ENCODE assay signal across 20 cellular contexts in genomic region chr2:179592167-179592936, GRCh38.
DNase-seq lines count a peak whose midpoint lies in the region; ATAC-seq and TF ChIP-seq lines count a peak whose summit lies in the region.
"Had no signal": no experiment of that assay in that cellular context is flagged by ENCODE, and none has a peak within 500 bp of the region (broad histone marks: within the 10 kb centered on the region; RNA-seq: fewer than 3 reads in every experiment).

No MANE protein-coding gene starts in this region.

- H3K27ac ChIP-seq in naive thymus-derived CD4-positive, alpha-beta T cell (ENCODE audit: low read depth, low read length) = no peak overlapping the region
- H3K27ac ChIP-seq: KMS-11 had no signal

- no peak overlapping the region for H3K4me3 Mint-ChIP-seq in naive thymus-derived CD4-positive, alpha-beta T cell
- H3K4me3 Mint-ChIP-seq: activated CD4-positive, alpha-beta memory T cell treated with anti-CD3 and anti-CD28 coated beads, Interleukin-2, amount 10 ng/mL, durations not matched to agents 7 days and 5 days; B cell; stimulated activated memory B cell treated with anti-CD40 and anti-IgM and Interleukin-4, amounts not matched to agents 10 μg/mL and 1 μg/mL and 100 μg/mL, for 72 hours had no signal

- no peaks in the 10 kb centered on the region for H3K9me3 ChIP-seq in naive thymus-derived CD4-positive, alpha-beta T cell (ENCODE audit: control insufficient read depth in 2 of 3, low read length in 3 of 3)
- H3K9me3 ChIP-seq: HAP-1 had no signal

- no peak overlapping the region for H3K27ac Mint-ChIP-seq in naive thymus-derived CD4-positive, alpha-beta T cell
- H3K27ac Mint-ChIP-seq: activated CD4-positive, alpha-beta memory T cell treated with anti-CD3 and anti-CD28 coated beads, Interleukin-2, amount 10 ng/mL, durations not matched to agents 7 days and 5 days; B cell; naive thymus-derived CD8-positive, alpha-beta T cell; stimulated activated memory B cell treated with anti-CD40 and anti-IgM and Interleukin-4, amounts not matched to agents 10 μg/mL and 1 μg/mL and 100 μg/mL, for 72 hours had no signal

- H3K36me3 ChIP-seq in naive thymus-derived CD4-positive, alpha-beta T cell (ENCODE audit: control insufficient read depth in 2 of 3, insufficient read depth in 3 of 3, low read length in 3 of 3) = no peaks in the 10 kb centered on the region
- H3K36me3 ChIP-seq: HAP-1 had no signal

- no peaks in the 10 kb centered on the region for H3K27me3 ChIP-seq in naive thymus-derived CD4-positive, alpha-beta T cell (ENCODE audit: control insufficient read depth in 2 of 2, insufficient read depth in 2 of 2, low read length in 2 of 2)

- peaks cover 0 to 7% (median 5%) of the 10 kb centered on the region in 5 donors for H3K27me3 Mint-ChIP-seq in naive thymus-derived CD4-positive, alpha-beta T cell
- H3K27me3 Mint-ChIP-seq: activated CD4-positive, alpha-beta memory T cell treated with anti-CD3 and anti-CD28 coated beads, Interleukin-2, amount 10 ng/mL, durations not matched to agents 7 days and 5 days had no signal

- no peaks in the 10 kb centered on the region for H3K4me1 ChIP-seq in naive thymus-derived CD4-positive, alpha-beta T cell (ENCODE audit: control insufficient read depth in 2 of 2, insufficient read depth in 2 of 2, low read length in 2 of 2)

- peaks cover 0 to 2% (median 0%) of the 10 kb centered on the region in 11 donors for H3K9me3 Mint-ChIP-seq in naive thymus-derived CD4-positive, alpha-beta T cell
- H3K9me3 Mint-ChIP-seq: activated CD4-positive, alpha-beta memory T cell treated with anti-CD3 and anti-CD28 coated beads, Interleukin-2, amount 10 ng/mL, durations not matched to agents 7 days and 5 days; naive thymus-derived CD8-positive, alpha-beta T cell; stimulated activated memory B cell treated with anti-CD40 and anti-IgM and Interleukin-4, amounts not matched to agents 10 μg/mL and 1 μg/mL and 100 μg/mL, for 72 hours had no signal

- ATAC-seq in naive thymus-derived CD4-positive, alpha-beta T cell = no peak
- ATAC-seq in GM21723 (IDR thresholded peaks at IDR 0.05; ENCODE audit: unreplicated experiment) = no peak
- ATAC-seq: left ventricle myocardium superior; naive thymus-derived CD8-positive, alpha-beta T cell; right cardiac atrium; stimulated activated memory B cell treated with anti-CD40 and anti-IgM and Interleukin-4, amounts not matched to agents 10 μg/mL and 1 μg/mL and 100 μg/mL, for 72 hours had no signal

- TF ChIP-seq CTCF in choroid plexus epithelial cell (conservative IDR thresholded peaks at IDR 0.05; ENCODE audit: low read depth, low read length) = no peak

- H3K4me1 Mint-ChIP-seq in naive thymus-derived CD4-positive, alpha-beta T cell = no peaks in the 10 kb centered on the region
- H3K4me1 Mint-ChIP-seq: activated CD4-positive, alpha-beta memory T cell treated with anti-CD3 and anti-CD28 coated beads, Interleukin-2, amount 10 ng/mL, durations not matched to agents 7 days and 5 days; B cell; naive thymus-derived CD8-positive, alpha-beta T cell; stimulated activated memory B cell treated with anti-CD40 and anti-IgM and Interleukin-4, amounts not matched to agents 10 μg/mL and 1 μg/mL and 100 μg/mL, for 72 hours had no signal

- intact Hi-C loops in naive thymus-derived CD4-positive, alpha-beta T cell (cut with micrococcal nuclease) = no loop called here

- CTCF ChIA-PET in naive thymus-derived CD4-positive, alpha-beta T cell (lab: Charles Lee) = no interaction called here

- H3K36me3 Mint-ChIP-seq in naive thymus-derived CD4-positive, alpha-beta T cell = no peaks in the 10 kb centered on the region
- H3K36me3 Mint-ChIP-seq: naive thymus-derived CD8-positive, alpha-beta T cell; stimulated activated memory B cell treated with anti-CD40 and anti-IgM and Interleukin-4, amounts not matched to agents 10 μg/mL and 1 μg/mL and 100 μg/mL, for 72 hours had no signal

- POLR2A ChIA-PET in naive thymus-derived CD4-positive, alpha-beta T cell (lab: Charles Lee) = no interaction called here

- H3K4me3 ChIP-seq in choroid plexus epithelial cell (ENCODE audit: low read depth, low read length) = no peak overlapping the region
- H3K4me3 ChIP-seq in naive thymus-derived CD4-positive, alpha-beta T cell (ENCODE audit: low read length) = no peak overlapping the region
- H3K4me3 ChIP-seq: HAP-1 had no signal

- DNase-seq in AG20443 (ENCODE audit: low spot score) (peak; percentile 36), NCI-H2227 treated with DMSO at 0.1 percent for 48 hours (lab: John Stamatoyannopoulos, UW) (peak; percentile 59), choroid plexus epithelial cell (ENCODE audit: low read depth) (peak; percentile 83), non-pigmented ciliary epithelial cell (ENCODE audit: low read depth) (peak; percentile 55), NCI-H2081 treated with DMSO at 0.1 percent for 48 hours (lab: John Stamatoyannopoulos, UW) (no peak)
- no peak for DNase-seq in naive thymus-derived CD4-positive, alpha-beta T cell
- DNase-seq in stimulated activated CD4-positive, alpha-beta T cell treated with anti-CD3 and anti-CD28 coated beads, Interleukin-4, amount 100 ng/mL, for 1 hour = no peak
- DNase-seq: activated CD4-positive, alpha-beta memory T cell treated with anti-CD3 and anti-CD28 coated beads, Interleukin-2, amount 10 ng/mL, durations not matched to agents 7 days and 5 days; dermis blood vessel endothelial cell; DMS153; left ventricle myocardium superior; naive thymus-derived CD8-positive, alpha-beta T cell; NCI-H1417; NCI-H345; right cardiac atrium had no signal

Comparison
In these comparisons a context has a peak if more than half of its experiments do, and no peak if none do; other contexts are left out.
1. DNase-seq: peak in AG20443 (single experiment), NCI-H2227 treated with DMSO at 0.1 percent for 48 hours (single experiment), choroid plexus epithelial cell (single experiment) and non-pigmented ciliary epithelial cell (single experiment); none in NCI-H2081 treated with DMSO at 0.1 percent for 48 hours (single experiment), naive thymus-derived CD4-positive, alpha-beta T cell (0 of 9) and stimulated activated CD4-positive, alpha-beta T cell treated with anti-CD3 and anti-CD28 coated beads, Interleukin-4, amount 100 ng/mL, for 1 hour (single experiment).